In the genomic region with DNA sequence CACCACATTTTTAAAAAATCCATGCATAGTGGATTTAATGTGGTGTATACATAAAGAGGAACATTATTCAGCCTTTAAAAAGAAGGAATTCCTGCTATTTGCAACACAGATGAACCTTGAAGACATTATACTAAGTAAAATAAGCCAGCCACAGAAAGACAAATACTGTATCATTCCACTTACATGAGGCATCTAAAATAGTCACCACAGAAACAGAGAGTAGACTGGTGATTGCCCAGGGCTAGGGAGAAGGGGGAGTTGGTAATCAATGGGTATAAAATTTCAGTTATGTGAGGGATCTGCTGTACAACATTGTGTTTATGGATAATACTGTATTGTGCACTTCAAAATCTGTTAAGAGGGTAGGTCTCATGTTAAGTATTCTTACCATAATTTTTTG, we compare ENCODE assay signal across 1 cellular context.
TF ChIP-seq lines count a peak whose summit lies in the region.

No MANE protein-coding gene starts in this region.

TF ChIP-seq in IMR-90, 13 proteins besides CTCF, POLR2A, EP300 and RAD21:
- TF ChIP-seq RFX5 (IDR thresholded peaks at IDR 0.05; ENCODE audit: low read depth, low read length) (no peak), NFE2L2 (IDR thresholded peaks at IDR 0.05; ENCODE audit: low read depth, low read length) (no peak), CHD1 (IDR thresholded peaks at IDR 0.05; ENCODE audit: low read depth, low read length) (no peak), BHLHE40 (IDR thresholded peaks at IDR 0.05; ENCODE audit: low read depth, low read length) (no peak), MAZ (IDR thresholded peaks at IDR 0.05; ENCODE audit: borderline replicate concordance, low read depth, low read length) (no peak), MXI1 (IDR thresholded peaks at IDR 0.05; ENCODE audit: borderline replicate concordance, low read depth, low read length) (no peak), MAFK (IDR thresholded peaks at IDR 0.05; ENCODE audit: low read depth, low read length) (no peak), FOS (IDR thresholded peaks at IDR 0.05; ENCODE audit: low read depth, low read length) (no peak), RCOR1 (IDR thresholded peaks at IDR 0.05; ENCODE audit: insufficient replicate concordance, low read length) (no peak), CEBPB (IDR thresholded peaks at IDR 0.05; ENCODE audit: low read depth, low read length) (no peak), SMC3 (IDR thresholded peaks at IDR 0.05; ENCODE audit: low read depth, low read length) (no peak)
- TF ChIP-seq, protein P1, sequence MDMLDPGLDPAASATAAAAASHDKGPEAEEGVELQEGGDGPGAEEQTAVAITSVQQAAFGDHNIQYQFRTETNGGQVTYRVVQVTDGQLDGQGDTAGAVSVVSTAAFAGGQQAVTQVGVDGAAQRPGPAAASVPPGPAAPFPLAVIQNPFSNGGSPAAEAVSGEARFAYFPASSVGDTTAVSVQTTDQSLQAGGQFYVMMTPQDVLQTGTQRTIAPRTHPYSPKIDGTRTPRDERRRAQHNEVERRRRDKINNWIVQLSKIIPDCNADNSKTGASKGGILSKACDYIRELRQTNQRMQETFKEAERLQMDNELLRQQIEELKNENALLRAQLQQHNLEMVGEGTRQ (IDR thresholded peaks at IDR 0.05; ENCODE audit: low read depth, low read length): no peak
- TF ChIP-seq, protein P2, sequence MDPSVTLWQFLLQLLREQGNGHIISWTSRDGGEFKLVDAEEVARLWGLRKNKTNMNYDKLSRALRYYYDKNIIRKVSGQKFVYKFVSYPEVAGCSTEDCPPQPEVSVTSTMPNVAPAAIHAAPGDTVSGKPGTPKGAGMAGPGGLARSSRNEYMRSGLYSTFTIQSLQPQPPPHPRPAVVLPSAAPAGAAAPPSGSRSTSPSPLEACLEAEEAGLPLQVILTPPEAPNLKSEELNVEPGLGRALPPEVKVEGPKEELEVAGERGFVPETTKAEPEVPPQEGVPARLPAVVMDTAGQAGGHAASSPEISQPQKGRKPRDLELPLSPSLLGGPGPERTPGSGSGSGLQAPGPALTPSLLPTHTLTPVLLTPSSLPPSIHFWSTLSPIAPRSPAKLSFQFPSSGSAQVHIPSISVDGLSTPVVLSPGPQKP (IDR thresholded peaks at IDR 0.05; ENCODE audit: borderline replicate concordance, low read depth, low read length): no peak
